Comparison of ENCODE assay signal across 13 cellular contexts in genomic region chr16:4385789-4386451, GRCh38. TPM values are rescaled to one million over a fixed set of nuclear protein-coding genes. Genes with fewer than 3 reads are reported as not detected.
DNase-seq lines count a peak whose midpoint lies in the region; ATAC-seq and TF ChIP-seq lines count a peak whose summit lies in the region.
"Had no signal": no experiment of that assay in that cellular context is flagged by ENCODE, and none has a peak within 500 bp of the region (broad histone marks: within the 10 kb centered on the region; RNA-seq: fewer than 3 reads in every experiment).

No MANE protein-coding gene starts in this region.

- peaks cover 51% of the 10 kb centered on the region for H3K4me1 Mint-ChIP-seq in nephron progenitor cell

- H3K27me3 Mint-ChIP-seq in nephron progenitor cell (ENCODE audit: low read depth, poor library complexity): peaks cover 4% of the 10 kb centered on the region
- H3K27me3 Mint-ChIP-seq: naive thymus-derived CD8-positive, alpha-beta T cell had no signal

- intact Hi-C loops in heart right ventricle (cut with DNase I) (no loop called here), Right ventricle myocardium inferior (cut with DNase I) (no loop called here), esophagus muscularis mucosa (cut with DNase I) (no loop called here), uterus (cut with DNase I; ENCODE audit: low total_unique reads) (no loop called here)

- H3K27me3 ChIP-seq in heart right ventricle (no peaks in the 10 kb centered on the region), esophagus muscularis mucosa (no peaks in the 10 kb centered on the region), uterus (no peaks in the 10 kb centered on the region)
- H3K27me3 ChIP-seq: transverse colon had no signal

- 77 to 79% methylated on average over 11 of the region's 11 CpGs for WGBS in heart right ventricle, 2 donors
- WGBS in esophagus muscularis mucosa: 84% methylated on average over 11 of the region's 11 CpGs

- ATAC-seq in heart right ventricle: no peak
- ATAC-seq in Right ventricle myocardium inferior: no peak
- no peak for ATAC-seq in HG02973 (IDR thresholded peaks at IDR 0.05; ENCODE audit: unreplicated experiment)
- ATAC-seq: naive thymus-derived CD8-positive, alpha-beta T cell had no signal

- H3K4me3 Mint-ChIP-seq in nephron progenitor cell: no peak overlapping the region
- H3K4me3 Mint-ChIP-seq: activated naive CD4-positive, alpha-beta T cell treated with anti-CD3 and anti-CD28 coated beads for 36 hours had no signal

- peak overlapping the region in 9 of 10 donors; percentile 4 to 74 (median 39) for H3K27ac ChIP-seq in heart right ventricle
- peak overlapping the region; percentile 2 to 62 (median 38) for H3K27ac ChIP-seq in esophagus muscularis mucosa (replicated peaks in 1 of 4)
- H3K27ac ChIP-seq in uterus: peak overlapping the region; percentile 65 to 68

- no peak for TF ChIP-seq EP300 in esophagus muscularis mucosa (IDR thresholded peaks at IDR 0.05)

- H3K9me3 ChIP-seq in heart right ventricle (no peaks in the 10 kb centered on the region), esophagus muscularis mucosa (no peaks in the 10 kb centered on the region), uterus (no peaks in the 10 kb centered on the region)
- H3K9me3 ChIP-seq: transverse colon had no signal

- DNase-seq in heart right ventricle (no peak), Right ventricle myocardium inferior (ENCODE audit: missing footprints) (no peak), esophagus muscularis mucosa (ENCODE audit: extremely low spot score) (no peak), nephron progenitor cell (peak; percentile 2), uterus (no peak), T1000 (lab: John Stamatoyannopoulos, UW) (no peak), glomerular visceral epithelial cell (ENCODE audit: extremely low spot score) (no peak)
- DNase-seq: activated naive CD4-positive, alpha-beta T cell treated with anti-CD3 and anti-CD28 coated beads for 36 hours; naive thymus-derived CD8-positive, alpha-beta T cell; NCI-H146; NCI-H526 treated with DMSO at 0.1 percent for 48 hours; transverse colon had no signal

- H3K4me1 ChIP-seq in heart right ventricle: peaks cover 0 to 74% (median 25%) of the 10 kb centered on the region in 9 donors
- peaks cover 15 to 59% (median 35%) of the 10 kb centered on the region in 4 donors for H3K4me1 ChIP-seq in esophagus muscularis mucosa
- peaks cover 0 to 15% of the 10 kb centered on the region in 2 donors for H3K4me1 ChIP-seq in uterus
- H3K4me1 ChIP-seq: transverse colon had no signal

- no peak overlapping the region for H3K27ac Mint-ChIP-seq in nephron progenitor cell
- H3K27ac Mint-ChIP-seq: activated naive CD4-positive, alpha-beta T cell treated with anti-CD3 and anti-CD28 coated beads for 36 hours had no signal

- H3K9me3 Mint-ChIP-seq in nephron progenitor cell: no peaks in the 10 kb centered on the region
- H3K9me3 Mint-ChIP-seq: activated naive CD4-positive, alpha-beta T cell treated with anti-CD3 and anti-CD28 coated beads for 36 hours; naive thymus-derived CD8-positive, alpha-beta T cell had no signal

- TF ChIP-seq POLR2A in esophagus muscularis mucosa (IDR thresholded peaks at IDR 0.05; ENCODE audit: low read depth) (no peak), uterus (IDR thresholded peaks at IDR 0.05) (no peak)

- H3K36me3 Mint-ChIP-seq in nephron progenitor cell (ENCODE audit: low read depth): no peaks in the 10 kb centered on the region

- TF ChIP-seq CTCF in heart right ventricle (IDR thresholded peaks at IDR 0.05): no peak
- TF ChIP-seq CTCF in esophagus muscularis mucosa (IDR thresholded peaks at IDR 0.05): no peak
- no peak for TF ChIP-seq CTCF in nephron progenitor cell (IDR thresholded peaks at IDR 0.05)
- TF ChIP-seq CTCF in uterus (IDR thresholded peaks at IDR 0.05): no peak

- peaks cover 0 to 100% (median 16%) of the 10 kb centered on the region in 9 donors for H3K36me3 ChIP-seq in heart right ventricle
- H3K36me3 ChIP-seq in esophagus muscularis mucosa: peaks cover 15 to 99% (median 64%) of the 10 kb centered on the region in 4 donors
- no peaks in the 10 kb centered on the region for H3K36me3 ChIP-seq in uterus
- H3K36me3 ChIP-seq: transverse colon had no signal

- H3K4me3 ChIP-seq in heart right ventricle (no peak overlapping the region), esophagus muscularis mucosa (no peak overlapping the region), uterus (no peak overlapping the region)
- H3K4me3 ChIP-seq: transverse colon had no signal

RNA-seq across cellular contexts. Expression of gene VASN, which starts 14.3 kb away (rescaled TPM):
- total RNA-seq in heart right ventricle: 10 to 100 TPM in 1 of 10 donors, 1 to 10 TPM in 9; 3.1 to 14.7 (median 5.8) TPM
- 10 to 100 TPM in 1 of 2 donors, 1 to 10 TPM in 1; 7.7 to 27.9 TPM for polyA plus RNA-seq in heart right ventricle
- 6.4 TPM for total RNA-seq in Right ventricle myocardium inferior
- total RNA-seq in esophagus muscularis mucosa: 10 to 100 TPM in 3 of 4 donors, 1 to 10 TPM in 1; 7.1 to 31.3 (median 21.7) TPM
- 10 to 100 TPM in 3 of 4 donors, 1 to 10 TPM in 1; 3.6 to 49.0 (median 19.9) TPM for total RNA-seq in uterus
- total RNA-seq: activated naive CD4-positive, alpha-beta T cell treated with anti-CD3 and anti-CD28 coated beads for 36 hours had no signal

RNA-seq across cellular contexts. Expression of gene CORO7, which starts 30.5 kb away (rescaled TPM):
- total RNA-seq in heart right ventricle (10 to 100 TPM in 5 of 10 donors, 1 to 10 TPM in 5; 6.5 to 21.8 (median 10.1) TPM), Right ventricle myocardium inferior (11.6 TPM), esophagus muscularis mucosa (10 to 100 TPM; 11.6 to 24.6 (median 21.3) TPM), uterus (10 to 100 TPM; 13.8 to 52.1 (median 30.0) TPM)
- 10 to 100 TPM; 11.9 to 17.0 TPM for polyA plus RNA-seq in heart right ventricle

RNA-seq across cellular contexts. Expression of gene PAM16, which starts 34.8 kb away (rescaled TPM):
- 10 to 100 TPM; 44.2 to 75.0 (median 55.6) TPM for total RNA-seq in heart right ventricle
- polyA plus RNA-seq in heart right ventricle: 100 to 1,000 TPM; 136 to 288 TPM
- 73.4 TPM for total RNA-seq in Right ventricle myocardium inferior
- total RNA-seq in esophagus muscularis mucosa: 10 to 100 TPM; 24.5 to 44.1 (median 40.2) TPM
- 100 to 1,000 TPM in 1 of 4 donors, 10 to 100 TPM in 2, 1 to 10 TPM in 1; 8.9 to 438 (median 35.3) TPM for total RNA-seq in uterus

RNA-seq across cellular contexts. Expression of gene DNAJA3, which starts 39.7 kb away (rescaled TPM):
- total RNA-seq in heart right ventricle (10 to 100 TPM; 51.4 to 76.7 (median 72.5) TPM), Right ventricle myocardium inferior (71.4 TPM), esophagus muscularis mucosa (10 to 100 TPM; 40.6 to 51.2 (median 45.9) TPM), uterus (10 to 100 TPM; 13.8 to 44.9 (median 36.4) TPM)
- 10 to 100 TPM; 29.0 to 52.1 TPM for polyA plus RNA-seq in heart right ventricle
